Comparison of ENCODE assay signal across 19 cellular contexts in genomic region chr12:21891763-21892217, GRCh38. TPM values are rescaled to one million over a fixed set of nuclear protein-coding genes. Genes with fewer than 3 reads are reported as not detected.
A peak's percentile ranks its signal among the peaks of the same experiment; 100 is the strongest.
DNase-seq lines count a peak whose midpoint lies in the region; ATAC-seq and TF ChIP-seq lines count a peak whose summit lies in the region.
"Had no signal": no experiment of that assay in that cellular context is flagged by ENCODE, and none has a peak within 500 bp of the region (broad histone marks: within the 10 kb centered on the region; RNA-seq: fewer than 3 reads in every experiment).

No MANE protein-coding gene starts in this region.

- ATAC-seq in sciatic nerve (peak; percentile 95), GM19395 (IDR thresholded peaks at IDR 0.05; ENCODE audit: unreplicated experiment) (no peak), HG02571 (IDR thresholded peaks at IDR 0.05; ENCODE audit: unreplicated experiment) (no peak)
- ATAC-seq: natural killer cell had no signal

- in situ Hi-C loops in G401 (cut with HindIII; ENCODE audit: low sequenced_read_pairs), result no loop called here

- intact Hi-C loops in sciatic nerve (cut with DNase I), result no loop called here

- no peak for TF ChIP-seq CTCF in fibroblast of the aortic adventitia (IDR thresholded peaks at IDR 0.05; ENCODE audit: insufficient read depth, low read length)

- DNase-seq in G401 (ENCODE audit: low spot score) (peak; percentile 11), fibroblast of the aortic adventitia (ENCODE audit: low read depth) (peak; percentile 80), medulla oblongata (ENCODE audit: extremely low spot score) (peak; percentile 30), sciatic nerve (ENCODE audit: low spot score) (peak; percentile 65), NCI-H2171 treated with DMSO at 0.1 percent for 48 hours (lab: John Stamatoyannopoulos, UW) (no peak), NCI-H1930 (lab: John Stamatoyannopoulos, UW) (no peak)
- DNase-seq: activated CD4-positive, alpha-beta T cell treated with anti-CD3 and anti-CD28 coated beads for 4 hours; activated naive CD4-positive, alpha-beta T cell treated with Interleukin-2 at 50 U/mL for 16 hours; DMS53; kidney glomerular epithelial cell; natural killer cell; NCI-H1694 treated with DMSO at 0.1 percent for 48 hours; NCI-H526; stimulated activated CD4-positive, alpha-beta T cell treated with anti-CD3 and anti-CD28 coated beads, Interleukin-4, amount 100 ng/mL, for 1 hour had no signal

- no peak overlapping the region for H3K4me3 ChIP-seq in fibroblast of the aortic adventitia (ENCODE audit: low read depth, low read length)
- H3K4me3 ChIP-seq: SJSA1, upper lobe of left lung had no signal

RNA-seq across cellular contexts. Expression of gene ABCC9, which starts 49.4 kb away (rescaled TPM):
- total RNA-seq in G401 (2014; rRNA removed; shearing (Covaris generic)), result not detected in 2 replicates
- total RNA-seq in fibroblast of the aortic adventitia (ENCODE audit: low replicate concordance), result 20.0 and 20.3 TPM in 2 replicates
- 45.6 TPM for total RNA-seq in sciatic nerve
- total RNA-seq: OCI-LY7 had no signal

Comparison
In these comparisons a context has a peak if more than half of its experiments do, and no peak if none do; other contexts are left out.
1. DNase-seq: peak in G401 (single experiment), fibroblast of the aortic adventitia (single experiment), medulla oblongata (single experiment) and sciatic nerve (single experiment); none in NCI-H2171 treated with DMSO at 0.1 percent for 48 hours (single experiment) and NCI-H1930 (0 of 2).
2. RNA of gene ABCC9, which starts 49.4 kb away (total RNA-seq): 45.6 TPM in sciatic nerve (single experiment) and 20.0 to 20.3 TPM in fibroblast of the aortic adventitia; not detected in G401; every median in the first group is over 10 times any median in the second.